Comparison of ENCODE assay signal across 8 cellular contexts in genomic region chr16:67935402-67936123, GRCh38. TPM values are rescaled to one million over a fixed set of nuclear protein-coding genes. Genes with fewer than 3 reads are reported as not detected.
DNase-seq lines count a peak whose midpoint lies in the region; ATAC-seq and TF ChIP-seq lines count a peak whose summit lies in the region.

No MANE protein-coding gene starts in this region.

- H3K27ac ChIP-seq in spleen, result peak overlapping the region; percentile 97 to 99 (median 98)

- ATAC-seq in GM19025 (IDR thresholded peaks at IDR 0.05; ENCODE audit: low read depth, unreplicated experiment) (peak; percentile 93), HG03280 (IDR thresholded peaks at IDR 0.05; ENCODE audit: unreplicated experiment) (peak; percentile 91)

- H3K4me3 ChIP-seq in spleen, result peak overlapping the region; percentile 72 to 98 (median 96)

- TF ChIP-seq POLR2A in spleen (IDR thresholded peaks at IDR 0.05), result peak in 2 of 3 donors; percentile 42 to 75

- H3K27me3 ChIP-seq in spleen (replicated peaks in 1 of 7), result no peaks in the 10 kb centered on the region

- TF ChIP-seq CTCF in AG09319 (IDR thresholded peaks at IDR 0.05; ENCODE audit: low read depth, low read length) (no peak), spleen (IDR thresholded peaks at IDR 0.05 in 8 of 11, conservative IDR thresholded peaks at IDR 0.05 in 3 of 11) (peak in 5 of 11 experiments; percentile 7 to 45 (median 28))

- peak; percentile 69 for DNase-seq in AG09319 (ENCODE audit: extremely low read depth, low read depth)
- DNase-seq in NCI-H345 (lab: John Stamatoyannopoulos, UW), result peak; percentile 96
- DNase-seq in activated CD4-positive, CD25-positive, alpha-beta regulatory T cell (lab: John Stamatoyannopoulos, UW), result peak; percentile 82 to 93 (median 90)
- peak; percentile 94 for DNase-seq in central memory CD4-positive, alpha-beta T cell
- DNase-seq in iris pigment epithelial cell (ENCODE audit: low read depth), result peak; percentile 94
- peak; percentile 99 for DNase-seq in spleen

- peaks cover 11 to 54% (median 36%) of the 10 kb centered on the region in 6 donors for H3K4me1 ChIP-seq in spleen

- 10 to 12% (median 11%) methylated on average over 39 to 55 of the region's 55 CpGs for WGBS in spleen, 5 donors

- intact Hi-C loops in spleen (cut with DNase I; ENCODE audit: low total_unique reads), result loop anchor here (10.0 kb wide), 1 partner anchor 91 kb away; the partner anchor contains the start of genes CENPT, NUTF2 and THAP11

- no peaks in the 10 kb centered on the region for H3K9me3 ChIP-seq in spleen

- peaks cover 0 to 64% (median 36%) of the 10 kb centered on the region in 6 donors for H3K36me3 ChIP-seq in spleen

RNA-seq across cellular contexts. Expression of gene PSMB10, which starts 1.1 kb away (rescaled TPM):
- total RNA-seq in spleen, result 100 to 1,000 TPM in 6 of 7 donors, 10 to 100 TPM in 1; 80.3 to 152 (median 128) TPM
- 100 to 1,000 TPM; 207 to 236 (median 236) TPM for polyA plus RNA-seq in spleen

RNA-seq across cellular contexts. Expression of gene CTRL, which starts 3.9 kb away (rescaled TPM):
- total RNA-seq in spleen, result 1 to 10 TPM; 2.0 to 8.5 (median 4.6) TPM
- polyA plus RNA-seq in spleen, result 10 to 100 TPM in 1 of 3 donors, 1 to 10 TPM in 2; 2.7 to 10.3 (median 4.8) TPM

RNA-seq across cellular contexts. Expression of gene LCAT, which starts 8.4 kb away (rescaled TPM):
- 10 to 100 TPM in 5 of 7 donors, 1 to 10 TPM in 2; 5.2 to 28.5 (median 13.7) TPM for total RNA-seq in spleen
- polyA plus RNA-seq in spleen, result 10 to 100 TPM in 2 of 3 donors, 1 to 10 TPM in 1; 8.5 to 51.6 (median 40.2) TPM

RNA-seq across cellular contexts. Expression of gene SLC12A4, which starts 32.9 kb away (rescaled TPM):
- total RNA-seq in spleen, result 10 to 100 TPM; 23.1 to 68.5 (median 38.6) TPM
- 10 to 100 TPM in 1 of 3 donors, 1 to 10 TPM in 2; 4.6 to 27.4 (median 8.9) TPM for polyA plus RNA-seq in spleen

RNA-seq across cellular contexts. Expression of gene PSKH1, which starts 42.5 kb away (rescaled TPM):
- total RNA-seq in spleen, result 10 to 100 TPM; 13.0 to 31.3 (median 26.0) TPM
- polyA plus RNA-seq in spleen, result 10 to 100 TPM in 1 of 3 donors, 1 to 10 TPM in 2; 5.0 to 16.2 (median 6.8) TPM

Comparison
In these comparisons a context has a peak if more than half of its experiments do, and no peak if none do; other contexts are left out.
1. Peak in every context shown above with its lines: DNase-seq, ATAC-seq, H3K4me3 ChIP-seq and H3K27ac ChIP-seq.